In the genomic region with DNA sequence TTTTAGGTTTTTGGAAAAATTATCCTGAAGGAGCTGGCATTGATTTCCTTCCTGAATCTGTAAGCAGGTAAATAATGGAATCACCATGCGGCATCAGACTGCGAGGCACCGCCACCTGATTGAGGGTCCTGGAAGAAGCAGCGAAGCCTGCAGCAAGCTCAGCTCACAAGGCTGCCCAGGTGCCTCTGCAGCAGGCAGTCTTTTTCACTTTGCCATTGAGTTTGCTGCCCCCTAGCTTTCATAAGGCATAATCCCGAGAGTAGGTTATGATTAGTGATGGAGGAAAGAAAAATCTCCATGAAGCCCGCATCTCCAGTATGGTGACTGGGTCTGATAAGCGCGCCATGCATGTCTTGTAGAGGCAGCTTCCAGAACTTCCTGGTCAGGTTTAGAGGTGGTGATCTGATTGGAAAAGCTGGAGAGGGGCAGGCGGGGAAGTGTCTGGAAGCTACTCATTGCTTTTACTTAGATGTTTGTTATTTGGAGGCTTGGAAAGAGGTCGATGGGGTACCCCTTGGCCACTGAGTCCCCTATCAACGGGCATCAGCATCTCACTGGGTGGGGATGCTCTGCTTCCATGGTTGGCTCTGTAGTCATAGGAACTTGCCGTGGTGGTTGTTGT, we compare ENCODE assay signal across 1 cellular context.
TF ChIP-seq lines count a peak whose summit lies in the region.

No MANE protein-coding gene starts in this region.

TF ChIP-seq in H1, 55 proteins besides CTCF, POLR2A, EP300 and RAD21 (continued from another document):
- peak; percentile 83 for TF ChIP-seq MAX (IDR thresholded peaks at IDR 0.05)
- no peak for TF ChIP-seq RFX5 (IDR thresholded peaks at IDR 0.05; ENCODE audit: borderline replicate concordance, low read depth, low read length)
- TF ChIP-seq TEAD4 (IDR thresholded peaks at IDR 0.05; ENCODE audit: low read depth, low read length) = no peak
- TF ChIP-seq YY1 (IDR thresholded peaks at IDR 0.05; ENCODE audit: low read depth, low read length) = peak; percentile 65; the same call in 1 of the 2 replicates
- no peak for TF ChIP-seq RBBP5 (IDR thresholded peaks at IDR 0.05; ENCODE audit: borderline replicate concordance, low read depth, low read length)
- no peak for TF ChIP-seq BCL11A (IDR thresholded peaks at IDR 0.05; ENCODE audit: low read depth in 2 of 2, low read length in 2 of 2)
- no peak for TF ChIP-seq MAFK (IDR thresholded peaks at IDR 0.05; ENCODE audit: low read depth, low read length)
- TF ChIP-seq NRF1 (IDR thresholded peaks at IDR 0.05; ENCODE audit: low read depth, low read length) = no peak
- TF ChIP-seq RXRA (IDR thresholded peaks at IDR 0.05; ENCODE audit: insufficient read depth, low read depth, low read length) = no peak
- TF ChIP-seq GTF2F1 (IDR thresholded peaks at IDR 0.05; ENCODE audit: borderline replicate concordance, low read depth, low read length) = no peak
- TF ChIP-seq, protein P1, sequence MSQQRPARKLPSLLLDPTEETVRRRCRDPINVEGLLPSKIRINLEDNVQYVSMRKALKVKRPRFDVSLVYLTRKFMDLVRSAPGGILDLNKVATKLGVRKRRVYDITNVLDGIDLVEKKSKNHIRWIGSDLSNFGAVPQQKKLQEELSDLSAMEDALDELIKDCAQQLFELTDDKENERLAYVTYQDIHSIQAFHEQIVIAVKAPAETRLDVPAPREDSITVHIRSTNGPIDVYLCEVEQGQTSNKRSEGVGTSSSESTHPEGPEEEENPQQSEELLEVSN (IDR thresholded peaks at IDR 0.05) = peak; percentile 71
TF ChIP-seq in H1: peak in this region for 3.
